9 cellular contexts compared by ENCODE assay signal in genomic region chr2:239882335-239882734, GRCh38.
A peak's percentile ranks its signal among the peaks of the same experiment; 100 is the strongest.
DNase-seq lines count a peak whose midpoint lies in the region; ATAC-seq, FAIRE-seq and TF ChIP-seq lines count a peak whose summit lies in the region.
"Had no signal": no experiment of that assay in that cellular context is flagged by ENCODE, and none has a peak within 500 bp of the region (broad histone marks: within the 10 kb centered on the region; RNA-seq: fewer than 3 reads in every experiment).

No MANE protein-coding gene starts in this region.

- H3K27me3 ChIP-seq in endothelial cell of umbilical vein (ENCODE audit: control insufficient read depth in 2 of 2, insufficient read depth in 2 of 2, low read length in 2 of 2): no peaks in the 10 kb centered on the region
- no peaks in the 10 kb centered on the region for H3K27me3 ChIP-seq in thyroid gland

- peaks cover 7% of the 10 kb centered on the region for H3K36me3 Mint-ChIP-seq in nephron progenitor cell (ENCODE audit: low read depth)

- peak; percentile 33 for FAIRE-seq in endothelial cell of umbilical vein (lab: Jason Lieb, UNC)
- FAIRE-seq: TTC549 had no signal

- H3K27me3 Mint-ChIP-seq in nephron progenitor cell (ENCODE audit: low read depth, poor library complexity): peaks cover 11% of the 10 kb centered on the region

- dilution Hi-C loops in endothelial cell of umbilical vein (cut with MboI; ENCODE audit: extremely low pct_ligation_motif_present, low sequenced_read_pairs): no loop called here

- no peaks in the 10 kb centered on the region for H4K20me1 ChIP-seq in endothelial cell of umbilical vein (replicated peaks; ENCODE audit: control insufficient read depth, extremely low read depth, insufficient read depth, low read length)

- CTCF ChIA-PET in endothelial cell of umbilical vein (lab: Charles Lee): no interaction called here

- H3K9me3 Mint-ChIP-seq in nephron progenitor cell: peaks cover 49% of the 10 kb centered on the region

- intact Hi-C loops in endothelial cell of umbilical vein (cut with micrococcal nuclease) (no loop called here), thyroid gland (cut with DNase I) (loop anchor here (5.0 kb wide), 1 partner anchor 845 kb away; no protein-coding TSS in a partner anchor)

- POLR2A ChIA-PET in endothelial cell of umbilical vein (lab: Charles Lee): no interaction called here

- no peaks in the 10 kb centered on the region for H3K36me3 ChIP-seq in endothelial cell of umbilical vein (ENCODE audit: control insufficient read depth in 2 of 2, extremely low read depth in 1 of 2, insufficient read depth in 2 of 2, low read length in 2 of 2)
- H3K36me3 ChIP-seq in thyroid gland: no peaks in the 10 kb centered on the region

- 26 to 29% methylated on average over 3 to 5 of the region's 5 CpGs for WGBS in thyroid gland, 2 donors

- TF ChIP-seq CTCF in endothelial cell of umbilical vein (IDR thresholded peaks at IDR 0.05; ENCODE audit: extremely low read depth in 1 of 2, insufficient read depth in 1 of 2, low read depth in 1 of 2, low read length in 2 of 2): peak; percentile 29 to 32
- TF ChIP-seq CTCF in nephron progenitor cell (IDR thresholded peaks at IDR 0.05): peak; percentile 68
- peak; percentile 22 to 70 (median 64) for TF ChIP-seq CTCF in thyroid gland (IDR thresholded peaks at IDR 0.05)

- no peaks in the 10 kb centered on the region for H3K9me3 ChIP-seq in endothelial cell of umbilical vein (replicated peaks; ENCODE audit: control insufficient read depth, insufficient read depth, low read length)
- no peaks in the 10 kb centered on the region for H3K9me3 ChIP-seq in thyroid gland

- no peak overlapping the region for H3K4me2 ChIP-seq in endothelial cell of umbilical vein (ENCODE audit: insufficient read depth, low read length)

- BruUV-seq in endothelial cell of umbilical vein (replicated peaks; lab: Mats Ljungman, UMichigan): no TSS peak

- no peak for TF ChIP-seq POLR2A in endothelial cell of umbilical vein (IDR thresholded peaks at IDR 0.05; ENCODE audit: low read depth, low read length)
- no peak for TF ChIP-seq POLR2A in thyroid gland (IDR thresholded peaks at IDR 0.05)

- no peak overlapping the region for H3K4me3 ChIP-seq in endothelial cell of umbilical vein (replicated peaks in 1 of 3; ENCODE audit: insufficient read depth in 1 of 3, low read depth in 1 of 3, low read length in 3 of 3)
- H3K4me3 ChIP-seq in thyroid gland (replicated peaks in 1 of 3): no peak overlapping the region

- H3K27ac ChIP-seq in endothelial cell of umbilical vein (ENCODE audit: insufficient read depth, low read depth, low read length) (peak overlapping the region; percentile 72), thyroid gland (no peak overlapping the region)

- H2AFZ ChIP-seq in endothelial cell of umbilical vein (ENCODE audit: low read depth, low read length): no peak overlapping the region

- no peak overlapping the region for H3K9ac ChIP-seq in endothelial cell of umbilical vein (replicated peaks; ENCODE audit: extremely low read depth, insufficient read depth, low read length)

- ATAC-seq in GM19351 (IDR thresholded peaks at IDR 0.05; ENCODE audit: unreplicated experiment): no peak

- no peak overlapping the region for H3K4me3 Mint-ChIP-seq in nephron progenitor cell

- DNase-seq in GDM1 (lab: John Stamatoyannopoulos, UW) (peak; percentile 9), NCI-H2029 (lab: John Stamatoyannopoulos, UW) (peak; percentile 61), endothelial cell of umbilical vein (ENCODE audit: low read depth, low spot score) (peak; percentile 14), nephron progenitor cell (peak; percentile 71), thyroid gland (peak; percentile 69 to 70), cortex of kidney (lab: John Stamatoyannopoulos, UW) (no peak)
- DNase-seq in activated CD8-positive, alpha-beta memory T cell treated with anti-CD3 and anti-CD28 coated beads for 1 hour (ENCODE audit: extremely low read depth in 1 of 2, low read depth in 1 of 2): peak; percentile 10 to 37

- H3K9me1 ChIP-seq in endothelial cell of umbilical vein (replicated peaks; ENCODE audit: control insufficient read depth, extremely low read depth, insufficient read depth, low read length): no peaks in the 10 kb centered on the region

- no peak overlapping the region for H3K27ac Mint-ChIP-seq in nephron progenitor cell

- H3K4me1 ChIP-seq in endothelial cell of umbilical vein (ENCODE audit: control insufficient read depth, extremely low read depth, insufficient read depth, low read length): peaks cover 17% of the 10 kb centered on the region
- peaks cover 15 to 16% of the 10 kb centered on the region in 2 donors for H3K4me1 ChIP-seq in thyroid gland

- peaks cover 30% of the 10 kb centered on the region for H3K4me1 Mint-ChIP-seq in nephron progenitor cell

- H3K79me2 ChIP-seq in endothelial cell of umbilical vein (ENCODE audit: control insufficient read depth, insufficient read depth, low read length): no peaks in the 10 kb centered on the region

TF ChIP-seq in endothelial cell of umbilical vein, 7 proteins besides CTCF, POLR2A, EP300 and RAD21:
- TF ChIP-seq POLR2AphosphoS5 (IDR thresholded peaks at IDR 0.05; ENCODE audit: insufficient read depth, low read depth, low read length) (no peak), JUN (IDR thresholded peaks at IDR 0.05; ENCODE audit: borderline replicate concordance, insufficient read depth, insufficient read length, low read depth) (no peak), GATA2 (IDR thresholded peaks at IDR 0.05; ENCODE audit: insufficient read depth, insufficient read length, low read depth, low read length) (no peak), MYC (IDR thresholded peaks at IDR 0.05; ENCODE audit: low read depth, low read length) (no peak), EZH2 (IDR thresholded peaks at IDR 0.05; ENCODE audit: borderline replicate concordance, low read depth, low read length, severe bottlenecking) (no peak), FOS (IDR thresholded peaks at IDR 0.05; ENCODE audit: borderline replicate concordance, insufficient read depth, low read length) (no peak), MAX (IDR thresholded peaks at IDR 0.05; ENCODE audit: insufficient read depth, insufficient read length) (no peak)
